In the genomic region with DNA sequence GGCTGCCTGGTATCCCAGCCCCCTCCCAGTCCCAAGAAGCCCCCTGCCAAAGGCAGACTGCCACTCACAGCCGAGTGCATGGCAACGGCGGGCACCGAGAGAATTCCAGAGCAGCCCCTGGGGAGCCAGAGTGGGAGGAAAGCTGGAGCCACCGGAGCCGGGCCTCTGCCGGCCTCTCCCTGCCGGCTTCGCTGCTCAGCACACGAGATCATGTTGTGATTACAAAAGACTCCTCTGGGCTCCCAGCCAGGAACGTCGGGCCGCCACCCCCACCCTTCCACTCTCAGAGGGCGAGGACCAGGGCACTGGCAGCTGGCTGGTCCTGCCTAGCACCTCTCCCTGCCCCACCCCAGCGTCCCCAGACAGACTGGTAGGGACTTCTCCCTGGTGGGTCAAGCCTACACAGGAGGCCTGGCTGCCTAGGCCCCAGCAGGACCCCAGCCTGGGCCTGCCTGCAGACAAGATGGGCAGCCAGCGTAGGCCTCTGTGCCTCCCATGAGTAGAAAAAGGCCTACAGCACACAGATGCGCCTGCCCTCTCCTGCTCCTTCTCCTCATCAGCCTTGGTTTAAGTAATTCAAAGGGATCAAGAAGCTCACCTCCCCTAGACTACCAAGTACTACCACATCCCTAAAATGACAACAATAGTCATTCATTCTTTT, we compare ENCODE assay signal across 8 cellular contexts. TPM values are rescaled to one million over a fixed set of nuclear protein-coding genes. Genes with fewer than 3 reads are reported as not detected.
DNase-seq lines count a peak whose midpoint lies in the region; ATAC-seq and TF ChIP-seq lines count a peak whose summit lies in the region.

A gene (minus strand): TSS at position 200 of the 661 bp plus-strand sequence. CDS start 120 bp downstream, at position 80.

- H3K9ac ChIP-seq in HUES6 (ENCODE audit: low read length) = no peak within 1 kb of the TSS

- H3K4me3 ChIP-seq in HUES6 (ENCODE audit: low read depth, low read length) = no peak within 1 kb of the TSS
- H3K4me3 ChIP-seq in uterus = peak within 1 kb of the TSS; percentile 32 to 41

- peak within 1 kb of the TSS; percentile 97 for H3K27ac Mint-ChIP-seq in mesothelial cell of epicardium

- H3K36me3 ChIP-seq in HUES6 (ENCODE audit: control insufficient read depth, insufficient read depth, low read length) (no peaks in the 10 kb centered on the region), uterus (no peaks in the 10 kb centered on the region)

- no peaks in the 10 kb centered on the region for H3K27me3 Mint-ChIP-seq in mesothelial cell of epicardium (ENCODE audit: low read depth)

- H3K4me3 Mint-ChIP-seq in mesothelial cell of epicardium = peak within 1 kb of the TSS; percentile 50

- H3K27me3 ChIP-seq in HUES6 (ENCODE audit: control insufficient read depth, insufficient read depth, low read length) (no peaks in the 10 kb centered on the region), uterus (no peaks in the 10 kb centered on the region)

- no peaks in the 10 kb centered on the region for H3K9me3 Mint-ChIP-seq in mesothelial cell of epicardium

- H3K4me1 ChIP-seq in HUES6 (ENCODE audit: control insufficient read depth, insufficient read depth, low read length) (peaks cover 34% of the 10 kb centered on the region), uterus (peaks cover 7 to 21% of the 10 kb centered on the region in 2 donors)

- H3K9me3 ChIP-seq in HUES6 (ENCODE audit: control insufficient read depth, insufficient read depth, low read depth, low read length) (no peaks in the 10 kb centered on the region), uterus (no peaks in the 10 kb centered on the region)

- peak; percentile 72 to 73 for TF ChIP-seq POLR2A in uterus (IDR thresholded peaks at IDR 0.05)

- H3K4me1 Mint-ChIP-seq in mesothelial cell of epicardium = peaks cover 65% of the 10 kb centered on the region

- no peak for ATAC-seq in HG03439 (IDR thresholded peaks at IDR 0.05; ENCODE audit: unreplicated experiment)
- ATAC-seq in GM18517 (IDR thresholded peaks at IDR 0.05; ENCODE audit: unreplicated experiment) = no peak

- peak within 1 kb of the TSS; percentile 31; the same call in 1 of the 2 replicates for H3K27ac ChIP-seq in 22Rv1
- peak within 1 kb of the TSS; percentile 9; the same call in 1 of the 2 replicates for H3K27ac ChIP-seq in HUES6 (ENCODE audit: low read depth, low read length)
- peak within 1 kb of the TSS; percentile 96 to 97 for H3K27ac ChIP-seq in uterus

- intact Hi-C loops in uterus (cut with DNase I; ENCODE audit: low total_unique reads) = loop anchor here (10.0 kb wide), 1 partner anchor 56 kb away; a partner anchor contains a TSS

- H3K36me3 Mint-ChIP-seq in mesothelial cell of epicardium = no peaks in the 10 kb centered on the region

- no peak for TF ChIP-seq CTCF in 22Rv1 (IDR thresholded peaks at IDR 0.05)
- no peak for TF ChIP-seq CTCF in mesothelial cell of epicardium (IDR thresholded peaks at IDR 0.05; ENCODE audit: unreplicated experiment)
- TF ChIP-seq CTCF in uterus (IDR thresholded peaks at IDR 0.05) = no peak

- peak; percentile 94 for DNase-seq in RPMI7951 (ENCODE audit: low read depth)
- peak; percentile 95 for DNase-seq in epidermal melanocyte (ENCODE audit: insufficient read length, low spot score)
- peak in 1 of 2 experiments; percentile 82 for DNase-seq in mesothelial cell of epicardium (ENCODE audit: low spot score in 2 of 2, unreplicated experiment in 2 of 2)
- DNase-seq in uterus = peak; percentile 89 to 93

RNA-seq across cellular contexts. Expression of the gene that starts here (rescaled TPM):
- total RNA-seq in RPMI7951 (2014; rRNA removed; shearing (Covaris generic)) = 8.1 and 8.5 TPM in 2 replicates
- 23.4 to 26.9 TPM (median 26.1 TPM) in 3 replicates for total RNA-seq in mesothelial cell of epicardium
- total RNA-seq in uterus = 10 to 100 TPM in 1 of 4 donors, 1 to 10 TPM in 3; 2.4 to 43.8 (median 6.6) TPM

Comparison
In these comparisons a context has a peak if more than half of its experiments do, and no peak if none do; other contexts are left out.
1. H3K27ac ChIP-seq: peak in every context shown above with its lines; median percentile 96 in uterus; 31 in 22Rv1; 9 in HUES6.